ENCODE assay signal across 14 cellular contexts in genomic region chr5:33270671-33271070, GRCh38.
DNase-seq lines count a peak whose midpoint lies in the region; ATAC-seq, FAIRE-seq and TF ChIP-seq lines count a peak whose summit lies in the region.
"Had no signal": no experiment of that assay in that cellular context is flagged by ENCODE, and none has a peak within 500 bp of the region (broad histone marks: within the 10 kb centered on the region; RNA-seq: fewer than 3 reads in every experiment).

No MANE protein-coding gene starts in this region.

- CTCF ChIA-PET in IMR-90 (lab: Yijun Ruan, JAX): no interaction called here

- H2AK5ac ChIP-seq in IMR-90 (ENCODE audit: low read depth, low read length): no peak overlapping the region

- H3K56ac ChIP-seq in IMR-90 (ENCODE audit: extremely low read depth, insufficient read depth, low read length): no peak overlapping the region

- H3K14ac ChIP-seq in IMR-90 (replicated peaks; ENCODE audit: low read depth, low read length): no peak overlapping the region

- H3K36me3 ChIP-seq in GM23248 (ENCODE audit: low read depth): no peaks in the 10 kb centered on the region
- H3K36me3 ChIP-seq in IMR-90 (ENCODE audit: control insufficient read depth, insufficient read depth, low read length): no peaks in the 10 kb centered on the region
- H3K36me3 ChIP-seq in bronchial epithelial cell (ENCODE audit: control insufficient read depth, insufficient read depth, low read length): no peaks in the 10 kb centered on the region
- no peaks in the 10 kb centered on the region for H3K36me3 ChIP-seq in osteoblast (ENCODE audit: insufficient read depth, low read length)
- H3K36me3 ChIP-seq: BLaER1 treated with 17β-estradiol and CSF1 and Interleukin-3, amounts not matched to agents 10 nM and 100 nM had no signal

- FAIRE-seq in bronchial epithelial cell (lab: Jason Lieb, UNC): no peak
- FAIRE-seq: HepG2 had no signal

- ATAC-seq in IMR-90 (ENCODE audit: low read depth): no peak
- no peak for ATAC-seq in HG03457 (IDR thresholded peaks at IDR 0.05; ENCODE audit: unreplicated experiment)
- ATAC-seq: GM23338, HepG2 had no signal

- no peaks in the 10 kb centered on the region for H3K79me1 ChIP-seq in IMR-90 (ENCODE audit: low read depth in 1 of 2, low read length in 2 of 2)

- H3K27ac ChIP-seq in GM23248 (no peak overlapping the region; the same call in 1 of the 2 replicates), IMR-90 (ENCODE audit: insufficient read depth, low read length) (no peak overlapping the region), osteoblast (ENCODE audit: low read depth, low read length) (peak overlapping the region; percentile 78)
- H3K27ac ChIP-seq: BLaER1 treated with 17β-estradiol and CSF1 and Interleukin-3, amounts not matched to agents 10 nM and 100 nM had no signal

- H3K4me2 ChIP-seq in GM23248 (ENCODE audit: unreplicated experiment) (peak overlapping the region; percentile 82), IMR-90 (ENCODE audit: low read depth, low read length) (no peak overlapping the region), osteoblast (ENCODE audit: insufficient read depth, low read length) (no peak overlapping the region)
- H3K4me2 ChIP-seq: BLaER1 treated with 17β-estradiol and CSF1 and Interleukin-3, amounts not matched to agents 10 nM and 100 nM; GM23338 had no signal

- TF ChIP-seq POLR2A in IMR-90 (IDR thresholded peaks at IDR 0.05; ENCODE audit: low read depth, low read length): no peak

- H3K27me3 ChIP-seq in GM23248 (replicated peaks; ENCODE audit: insufficient read depth) (no peaks in the 10 kb centered on the region), IMR-90 (ENCODE audit: control insufficient read depth, insufficient read depth, low read length) (no peaks in the 10 kb centered on the region), bronchial epithelial cell (ENCODE audit: control insufficient read depth, insufficient read depth, low read length) (no peaks in the 10 kb centered on the region), osteoblast (ENCODE audit: insufficient read depth, low read length) (no peaks in the 10 kb centered on the region)
- H3K27me3 ChIP-seq: BLaER1 treated with 17β-estradiol and CSF1 and Interleukin-3, amounts not matched to agents 10 nM and 100 nM had no signal

- peak overlapping the region; percentile 47; the same call in 1 of the 3 replicates for H2BK15ac ChIP-seq in IMR-90 (ENCODE audit: low read depth, low read length)

- H3K9me3 ChIP-seq in GM23248 (ENCODE audit: low read depth): no peaks in the 10 kb centered on the region
- no peaks in the 10 kb centered on the region for H3K9me3 ChIP-seq in IMR-90 (ENCODE audit: control insufficient read depth, insufficient read depth, low read length)
- H3K9me3 ChIP-seq in osteoblast (ENCODE audit: low read depth, low read length): no peaks in the 10 kb centered on the region
- H3K9me3 ChIP-seq: BLaER1 treated with 17β-estradiol and CSF1 and Interleukin-3, amounts not matched to agents 10 nM and 100 nM had no signal

- DNase-seq in GM23248: no peak
- no peak for DNase-seq in IMR-90
- DNase-seq in bronchial epithelial cell (ENCODE audit: low read depth): peak; percentile 80
- no peak for DNase-seq in osteoblast (ENCODE audit: insufficient read length, low spot score, missing footprints)
- DNase-seq in stimulated activated naive CD4-positive, alpha-beta T cell (lab: John Stamatoyannopoulos, UW): no peak
- no peak for DNase-seq in DMS53 treated with DMSO at 0.1 percent for 48 hours (lab: John Stamatoyannopoulos, UW; ENCODE audit: unreplicated experiment)
- DNase-seq: ACHN; CD4-positive, CD25-positive, alpha-beta regulatory T cell; DMS53; H7 had no signal

- no peak overlapping the region for H2AK9ac ChIP-seq in IMR-90 (replicated peaks; ENCODE audit: low read depth, low read length, poor library complexity)

- peak overlapping the region; percentile 57; the same call in 1 of the 2 replicates for H2BK20ac ChIP-seq in IMR-90 (ENCODE audit: low read depth, low read length)

- H3K79me2 ChIP-seq in GM23248 (ENCODE audit: insufficient read depth): no peaks in the 10 kb centered on the region
- H3K79me2 ChIP-seq in osteoblast (ENCODE audit: insufficient read depth, low read length): no peaks in the 10 kb centered on the region

- peak overlapping the region; percentile 25; the same call in 1 of the 2 replicates for H2AFZ ChIP-seq in GM23248
- no peak overlapping the region for H2AFZ ChIP-seq in IMR-90 (replicated peaks; ENCODE audit: low read length, poor library complexity)
- H2AFZ ChIP-seq in osteoblast (ENCODE audit: low read length): no peak overlapping the region
- H2AFZ ChIP-seq: GM23338 had no signal

- H3K4me3 ChIP-seq in GM23248 (no peak overlapping the region), IMR-90 (ENCODE audit: insufficient read depth, low read depth, low read length) (no peak overlapping the region), bronchial epithelial cell (ENCODE audit: low read depth, low read length) (no peak overlapping the region), osteoblast (ENCODE audit: insufficient read depth, low read length) (no peak overlapping the region)
- H3K4me3 ChIP-seq: BLaER1 treated with 17β-estradiol and CSF1 and Interleukin-3, amounts not matched to agents 10 nM and 100 nM; GM23338 had no signal

- TF ChIP-seq RAD21 in IMR-90 (IDR thresholded peaks at IDR 0.05; ENCODE audit: low read length): no peak

- H3K4ac ChIP-seq in IMR-90 (ENCODE audit: low read depth, low read length): no peak overlapping the region

- H2BK120ac ChIP-seq in IMR-90 (ENCODE audit: low read depth, low read length): peak overlapping the region; percentile 87; the same call in 1 of the 2 replicates

- POLR2A ChIA-PET in IMR-90 (lab: Charles Lee; ENCODE audit: unreplicated experiment): no interaction called here

- WGBS in GM23248 (ENCODE audit: low coverage in 1 of 2, low lambda C conversion rate in 2 of 2, missing lambda C conversion rate in 2 of 2), 2 experiments: 45 to 50% methylated on average over 1 of the region's 1 CpG
- WGBS in IMR-90 (ENCODE audit: extremely low coverage in 2 of 2, insufficient read length in 1 of 2), 2 experiments: no CpG with 5 or more reads among the region's 1 CpG

- H2BK5ac ChIP-seq in IMR-90 (ENCODE audit: low read depth, low read length, poor library complexity, severe bottlenecking): peak overlapping the region; percentile 68

- intact Hi-C loops in IMR-90 (cut with micrococcal nuclease): no loop called here

- dilution Hi-C loops in IMR-90 (cut with HindIII; ENCODE audit: low sequenced_read_pairs, unreplicated experiment): no loop called here

- H4K8ac ChIP-seq in IMR-90 (ENCODE audit: low read depth in 2 of 2, low read length in 2 of 2): no peak overlapping the region

- H4K5ac ChIP-seq in IMR-90 (ENCODE audit: low read depth, low read length): no peak overlapping the region

- H3K9me2 ChIP-seq in GM23248 (ENCODE audit: insufficient read depth): no peaks in the 10 kb centered on the region

- H3K23ac ChIP-seq in IMR-90 (ENCODE audit: low read depth, low read length): no peak overlapping the region

- no peak overlapping the region; the same call in 1 of the 2 replicates for H3K18ac ChIP-seq in IMR-90 (ENCODE audit: low read depth, low read length)

- H3K9ac ChIP-seq in GM23248 (no peak overlapping the region), IMR-90 (ENCODE audit: low read depth, low read length) (no peak overlapping the region)
- H3K9ac ChIP-seq: BLaER1 treated with 17β-estradiol and CSF1 and Interleukin-3, amounts not matched to agents 10 nM and 100 nM had no signal

- no peak overlapping the region for H4K91ac ChIP-seq in IMR-90 (ENCODE audit: insufficient read depth, low read depth, low read length)

- H3F3A ChIP-seq in GM23248 (ENCODE audit: insufficient read depth): peaks cover 21% of the 10 kb centered on the region

- H3K4me1 ChIP-seq in GM23248 (ENCODE audit: insufficient read depth) (peaks cover 30% of the 10 kb centered on the region), IMR-90 (ENCODE audit: control insufficient read depth, insufficient read depth, low read length) (peaks cover 3% of the 10 kb centered on the region; the same call in 1 of the 2 replicates), osteoblast (ENCODE audit: insufficient read depth, low read length) (peaks cover 14% of the 10 kb centered on the region)
- H3K4me1 ChIP-seq: BLaER1 treated with 17β-estradiol and CSF1 and Interleukin-3, amounts not matched to agents 10 nM and 100 nM had no signal

- H4K20me1 ChIP-seq in GM23248 (ENCODE audit: insufficient read depth): no peaks in the 10 kb centered on the region
- H4K20me1 ChIP-seq in IMR-90 (ENCODE audit: insufficient read depth, low read length): no peaks in the 10 kb centered on the region
- no peaks in the 10 kb centered on the region for H4K20me1 ChIP-seq in osteoblast (ENCODE audit: insufficient read depth, low read length)
- H4K20me1 ChIP-seq: BLaER1 treated with 17β-estradiol and CSF1 and Interleukin-3, amounts not matched to agents 10 nM and 100 nM had no signal

- in situ Hi-C loops in GM23248 (cut with MboI): no loop called here
- in situ Hi-C loops in IMR-90 (cut with MboI; ENCODE audit: low sequenced_read_pairs): no loop called here

- no TSS peak for BruUV-seq in IMR-90 (replicated peaks; lab: Mats Ljungman, UMichigan)

- H3K9me1 ChIP-seq in IMR-90 (ENCODE audit: insufficient read depth, low read length): peaks cover 4% of the 10 kb centered on the region

- TF ChIP-seq CTCF in IMR-90 (conservative IDR thresholded peaks at IDR 0.05; ENCODE audit: low read depth, low read length) (no peak), bronchial epithelial cell (IDR thresholded peaks at IDR 0.05; ENCODE audit: insufficient read depth, low read length, severe bottlenecking) (no peak), osteoblast (IDR thresholded peaks at IDR 0.05; ENCODE audit: extremely low read depth, low read depth, low read length) (no peak)

TF ChIP-seq in IMR-90, 13 proteins besides CTCF, POLR2A, EP300 and RAD21 (continues in another document):
- TF ChIP-seq RFX5 (IDR thresholded peaks at IDR 0.05; ENCODE audit: low read depth, low read length): no peak
- TF ChIP-seq MAZ (IDR thresholded peaks at IDR 0.05; ENCODE audit: borderline replicate concordance, low read depth, low read length): no peak
- TF ChIP-seq, protein P1, sequence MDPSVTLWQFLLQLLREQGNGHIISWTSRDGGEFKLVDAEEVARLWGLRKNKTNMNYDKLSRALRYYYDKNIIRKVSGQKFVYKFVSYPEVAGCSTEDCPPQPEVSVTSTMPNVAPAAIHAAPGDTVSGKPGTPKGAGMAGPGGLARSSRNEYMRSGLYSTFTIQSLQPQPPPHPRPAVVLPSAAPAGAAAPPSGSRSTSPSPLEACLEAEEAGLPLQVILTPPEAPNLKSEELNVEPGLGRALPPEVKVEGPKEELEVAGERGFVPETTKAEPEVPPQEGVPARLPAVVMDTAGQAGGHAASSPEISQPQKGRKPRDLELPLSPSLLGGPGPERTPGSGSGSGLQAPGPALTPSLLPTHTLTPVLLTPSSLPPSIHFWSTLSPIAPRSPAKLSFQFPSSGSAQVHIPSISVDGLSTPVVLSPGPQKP (IDR thresholded peaks at IDR 0.05; ENCODE audit: borderline replicate concordance, low read depth, low read length): no peak
- no peak for TF ChIP-seq FOS (IDR thresholded peaks at IDR 0.05; ENCODE audit: low read depth, low read length)
- no peak for TF ChIP-seq CEBPB (IDR thresholded peaks at IDR 0.05; ENCODE audit: low read depth, low read length)
- no peak for TF ChIP-seq RCOR1 (IDR thresholded peaks at IDR 0.05; ENCODE audit: insufficient replicate concordance, low read length)
- no peak for TF ChIP-seq CHD1 (IDR thresholded peaks at IDR 0.05; ENCODE audit: low read depth, low read length)
